Comparison of ENCODE assay signal across 17 cellular contexts in genomic region chr12:69977991-69978390, GRCh38.
"Had no signal": no experiment of that assay in that cellular context is flagged by ENCODE, and none has a peak within 500 bp of the region (broad histone marks: within the 10 kb centered on the region; RNA-seq: fewer than 3 reads in every experiment).

No MANE protein-coding gene starts in this region.

- H3K4me1 ChIP-seq: left lung, pancreas, sigmoid colon, spleen, upper lobe of right lung had no signal

- H3K4me3 ChIP-seq: dorsolateral prefrontal cortex, left lung, pancreas, sigmoid colon, spleen, upper lobe of right lung had no signal

- H3K27me3 ChIP-seq: dorsolateral prefrontal cortex, left lung, neutrophil, pancreas, sigmoid colon, spleen, upper lobe of right lung had no signal

- DNase-seq: activated B cell treated with CpG ODN at 0.5 μM for 24 hours; activated CD4-positive, alpha-beta memory T cell treated with anti-CD3 and anti-CD28 coated beads for 36 hours; activated CD4-positive, alpha-beta T cell treated with anti-CD3 and anti-CD28 coated beads for 4 hours; activated gamma-delta T cell treated with Interleukin-2 at 50 U/mL for 16 hours; activated T-cell treated with anti-CD3 and anti-CD28 coated beads for 4 hours; amniotic stem cell; central memory CD4-positive, alpha-beta T cell; dorsolateral prefrontal cortex; foreskin fibroblast; kidney; left lung; pancreas; sigmoid colon; spleen; stimulated activated naive CD4-positive, alpha-beta T cell; upper lobe of right lung had no signal

- H3K36me3 ChIP-seq: left lung, neutrophil, pancreas, sigmoid colon, spleen, upper lobe of right lung had no signal

- H3K27ac ChIP-seq: dorsolateral prefrontal cortex, left lung, pancreas, sigmoid colon, spleen, upper lobe of right lung had no signal

- H3K9me3 ChIP-seq: left lung, neutrophil, pancreas, sigmoid colon, spleen, upper lobe of right lung had no signal
